Comparison of ENCODE assay signal across 10 cellular contexts in the genomic region with DNA sequence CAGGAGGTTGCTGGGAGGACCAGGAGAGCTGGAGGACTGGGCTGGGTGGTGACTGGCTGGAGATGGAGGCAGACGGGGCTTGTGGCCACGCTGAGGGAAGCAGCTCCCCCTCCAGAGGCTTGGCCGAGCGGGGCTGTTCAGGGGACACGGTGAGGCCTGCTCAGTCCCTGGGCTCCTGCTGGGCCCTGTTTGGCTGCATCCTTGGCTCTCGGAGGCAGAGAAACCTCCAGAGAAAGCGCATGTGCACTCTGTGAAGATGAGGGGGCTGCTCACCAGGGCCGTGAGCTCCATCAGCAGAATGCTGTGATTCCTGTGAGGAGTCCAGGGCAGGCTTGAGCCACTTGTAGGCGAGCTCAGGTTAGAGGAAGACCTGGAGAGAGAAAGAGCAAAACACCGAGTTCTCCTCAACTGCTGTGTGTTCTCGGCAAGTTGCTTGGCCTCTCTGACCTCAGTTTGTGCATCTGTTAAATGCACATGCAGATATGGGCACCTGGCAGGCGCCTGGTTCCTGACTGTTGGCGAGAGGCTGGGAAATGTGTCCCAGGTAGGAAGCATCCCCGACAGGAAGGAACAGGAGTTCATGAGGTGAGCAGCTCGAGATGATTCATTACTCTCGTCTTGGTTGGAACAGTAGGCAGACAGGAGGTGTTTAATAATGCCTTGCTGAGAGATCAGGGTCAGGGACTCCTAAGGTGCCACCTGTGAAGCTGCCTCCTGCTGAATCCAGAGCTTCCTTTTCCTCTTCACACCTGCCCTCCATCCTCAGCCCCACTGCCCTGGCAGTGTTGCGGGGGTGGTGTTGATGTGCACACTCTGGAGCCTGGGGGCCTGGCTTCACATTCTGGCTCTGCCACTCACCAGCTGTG. TPM values are rescaled to one million over a fixed set of nuclear protein-coding genes. Genes with fewer than 3 reads are reported as not detected.
DNase-seq lines count a peak whose midpoint lies in the region; ATAC-seq and TF ChIP-seq lines count a peak whose summit lies in the region.
"Had no signal": no experiment of that assay in that cellular context is flagged by ENCODE, and none has a peak within 500 bp of the region (broad histone marks: within the 10 kb centered on the region; RNA-seq: fewer than 3 reads in every experiment).

No MANE protein-coding gene starts in this region.

- no peaks in the 10 kb centered on the region for H3K27me3 ChIP-seq in CD8-positive, alpha-beta T cell (ENCODE audit: insufficient read depth, low read length)
- H3K27me3 ChIP-seq in PC-3 (ENCODE audit: low read length) (no peaks in the 10 kb centered on the region), breast epithelium (no peaks in the 10 kb centered on the region), neural progenitor cell (no peaks in the 10 kb centered on the region)
- H3K27me3 ChIP-seq: heart left ventricle had no signal

- H4K20me1 ChIP-seq in PC-3 (ENCODE audit: low read length) (no peaks in the 10 kb centered on the region), neural progenitor cell (ENCODE audit: low read depth) (no peaks in the 10 kb centered on the region)

- H3F3A ChIP-seq in PC-3 (ENCODE audit: low read length, unreplicated experiment) (no peaks in the 10 kb centered on the region), neural progenitor cell (ENCODE audit: low read depth) (no peaks in the 10 kb centered on the region)

- H2AFZ ChIP-seq in PC-3 (ENCODE audit: low read length) (no peak overlapping the region), neural progenitor cell (replicated peaks) (no peak overlapping the region)

- no peaks in the 10 kb centered on the region for H3K9me3 Mint-ChIP-seq in CD8-positive, alpha-beta T cell
- H3K9me3 Mint-ChIP-seq in neural progenitor cell, result no peaks in the 10 kb centered on the region

- no peak for ATAC-seq in CD8-positive, alpha-beta T cell
- ATAC-seq in PC-3 (no peak), HG02571 (IDR thresholded peaks at IDR 0.05; ENCODE audit: unreplicated experiment) (no peak)
- ATAC-seq: heart left ventricle had no signal

- H3K9ac ChIP-seq in PC-3 (ENCODE audit: low read length) (no peak overlapping the region), neural progenitor cell (no peak overlapping the region)

- H3K79me2 ChIP-seq in PC-3 (ENCODE audit: low read length) (no peaks in the 10 kb centered on the region), neural progenitor cell (ENCODE audit: low read depth) (no peaks in the 10 kb centered on the region)

- no peaks in the 10 kb centered on the region for H3K27me3 Mint-ChIP-seq in CD8-positive, alpha-beta T cell (ENCODE audit: low read depth)
- peaks cover 7% of the 10 kb centered on the region for H3K27me3 Mint-ChIP-seq in neural progenitor cell (ENCODE audit: insufficient read depth, low read depth)

- POLR2A ChIA-PET in CD8-positive, alpha-beta T cell (lab: Charles Lee), result interaction anchor here (1.0 to 3.1 kb wide), 14 partner anchors 8 to 68 kb away, joined by 3 to 18 read pairs (median 6); a partner anchor contains a TSS
- POLR2A ChIA-PET in PC-3 (lab: Charles Lee; ENCODE audit: unreplicated experiment), result no interaction called here

- peaks cover 85% of the 10 kb centered on the region for H3K4me1 Mint-ChIP-seq in CD8-positive, alpha-beta T cell (ENCODE audit: low read depth)
- peaks cover 23% of the 10 kb centered on the region for H3K4me1 Mint-ChIP-seq in neural progenitor cell

- CTCF ChIA-PET in CD8-positive, alpha-beta T cell (lab: Charles Lee), result interaction anchor here (1.1 to 14.6 kb wide), 10 partner anchors 10 to 124 kb away, joined by 3 to 185 read pairs (median 8); a partner anchor contains a TSS
- CTCF ChIA-PET in PC-3 (lab: Charles Lee), result no interaction called here

- H3K4me3 Mint-ChIP-seq in CD8-positive, alpha-beta T cell, result peak overlapping the region; percentile 96
- H3K4me3 Mint-ChIP-seq in neural progenitor cell, result no peak overlapping the region

- peak overlapping the region; percentile 88 for H3K27ac ChIP-seq in CD8-positive, alpha-beta T cell (ENCODE audit: low read depth, low read length)
- H3K27ac ChIP-seq in PC-3 (ENCODE audit: low read length) (no peak overlapping the region), breast epithelium (no peak overlapping the region), neural progenitor cell (no peak overlapping the region)

- TF ChIP-seq CTCF in CD8-positive, alpha-beta T cell (IDR thresholded peaks at IDR 0.05), result no peak
- no peak for TF ChIP-seq CTCF in PC-3 (conservative IDR thresholded peaks at IDR 0.05; ENCODE audit: low read depth, low read length)
- no peak for TF ChIP-seq CTCF in breast epithelium (IDR thresholded peaks at IDR 0.05)
- no peak for TF ChIP-seq CTCF in neural progenitor cell (IDR thresholded peaks at IDR 0.05)

- H3K9me3 ChIP-seq in CD8-positive, alpha-beta T cell (ENCODE audit: low read length), result no peaks in the 10 kb centered on the region
- H3K9me3 ChIP-seq in PC-3 (ENCODE audit: low read length) (no peaks in the 10 kb centered on the region), breast epithelium (no peaks in the 10 kb centered on the region), neural progenitor cell (ENCODE audit: low read depth) (no peaks in the 10 kb centered on the region)
- H3K9me3 ChIP-seq: heart left ventricle had no signal

- no TSS peak for BruUV-seq in PC-3 (replicated peaks; lab: Mats Ljungman, UMichigan)

- peak in 1 of 7 experiments; percentile 28 for DNase-seq in CD8-positive, alpha-beta T cell
- DNase-seq in PC-3 (peak; percentile 15), breast epithelium (ENCODE audit: low spot score in 2 of 2) (no peak), neural progenitor cell (ENCODE audit: low spot score) (no peak), dedifferentiated amniotic fluid mesenchymal stem cell (ENCODE audit: extremely low spot score) (no peak), DMS153 treated with DMSO at 0.1 percent for 48 hours (lab: John Stamatoyannopoulos, UW; ENCODE audit: unreplicated experiment) (no peak), DMS 273 (lab: John Stamatoyannopoulos, UW; ENCODE audit: unreplicated experiment) (no peak)
- DNase-seq: NCI-H187 treated with DMSO at 0.1 percent for 48 hours had no signal

- intact Hi-C loops in CD8-positive, alpha-beta T cell (cut with DNase I, micrococcal nuclease), result loop anchor here (5.0 to 10.0 kb wide), 4 partner anchors 67 to 1440 kb away; a partner anchor contains a TSS
- intact Hi-C loops in PC-3 (cut with micrococcal nuclease) (no loop called here), breast epithelium (cut with DNase I; ENCODE audit: low total_unique reads) (loop anchor here (2.0 kb wide), 1 partner anchor 28 kb away; no protein-coding TSS in a partner anchor)

- no peaks in the 10 kb centered on the region for H3K9me2 ChIP-seq in PC-3 (replicated peaks; ENCODE audit: low read length)

- no peak for TF ChIP-seq POLR2A in breast epithelium (IDR thresholded peaks at IDR 0.05)

- H3K36me3 Mint-ChIP-seq in CD8-positive, alpha-beta T cell, result peaks cover 48% of the 10 kb centered on the region
- H3K36me3 Mint-ChIP-seq in neural progenitor cell, result peaks cover 1% of the 10 kb centered on the region

- peak overlapping the region; percentile 97 for H3K27ac Mint-ChIP-seq in CD8-positive, alpha-beta T cell
- H3K27ac Mint-ChIP-seq in neural progenitor cell, result peak overlapping the region; percentile 21

- H3K4me3 ChIP-seq in CD8-positive, alpha-beta T cell (ENCODE audit: low read depth, low read length), result peak overlapping the region; percentile 91
- H3K4me3 ChIP-seq in PC-3 (ENCODE audit: low read length), result no peak overlapping the region
- H3K4me3 ChIP-seq in breast epithelium, result peak overlapping the region in 2 of 3 donors; percentile 13 to 28
- H3K4me3 ChIP-seq in neural progenitor cell, result no peak overlapping the region

- peaks cover 85% of the 10 kb centered on the region for H3K4me1 ChIP-seq in CD8-positive, alpha-beta T cell (ENCODE audit: insufficient read depth, low read length)
- H3K4me1 ChIP-seq in PC-3 (ENCODE audit: insufficient read depth, low read length), result no peaks in the 10 kb centered on the region
- no peaks in the 10 kb centered on the region for H3K4me1 ChIP-seq in breast epithelium
- H3K4me1 ChIP-seq in neural progenitor cell, result no peaks in the 10 kb centered on the region

- no peaks in the 10 kb centered on the region for H3K36me3 ChIP-seq in CD8-positive, alpha-beta T cell (ENCODE audit: insufficient read depth, low read length)
- H3K36me3 ChIP-seq in PC-3 (ENCODE audit: low read depth, low read length) (no peaks in the 10 kb centered on the region), breast epithelium (no peaks in the 10 kb centered on the region), neural progenitor cell (no peaks in the 10 kb centered on the region)
- H3K36me3 ChIP-seq: heart left ventricle had no signal

- H3K4me2 ChIP-seq in PC-3 (ENCODE audit: low read length) (no peak overlapping the region), neural progenitor cell (no peak overlapping the region)

RNA-seq across cellular contexts. Expression of a gene that starts 0.9 kb away (rescaled TPM):
- total RNA-seq in CD8-positive, alpha-beta T cell, result 100 to 1,000 TPM; 487 to 512 TPM
- total RNA-seq in PC-3 (2014; rRNA removed) (not detected in 2 replicates), breast epithelium (1 to 10 TPM; 4.0 to 7.3 (median 4.9) TPM), neural progenitor cell (ENCODE audit: low replicate concordance) (0.37 TPM in 1 of 2 replicates, not detected in the other)

RNA-seq across cellular contexts. Expression of a gene that starts 44.8 kb away (rescaled TPM):
- total RNA-seq in CD8-positive, alpha-beta T cell, result 1 to 10 TPM; 7.1 to 7.8 TPM
- 3.0 and 3.3 TPM in 2 replicates for total RNA-seq in PC-3 (2014; rRNA removed)
- total RNA-seq in breast epithelium, result 10 to 100 TPM; 11.2 to 49.5 (median 27.9) TPM
- total RNA-seq in neural progenitor cell (ENCODE audit: low replicate concordance), result 3.3 and 6.2 TPM in 2 replicates

RNA-seq across cellular contexts. Expression of a gene that starts 50.5 kb away (rescaled TPM):
- 10 to 100 TPM; 81.9 to 82.1 TPM for total RNA-seq in CD8-positive, alpha-beta T cell
- total RNA-seq in PC-3 (2014; rRNA removed) (27.0 and 31.1 TPM in 2 replicates), breast epithelium (10 to 100 TPM; 59.6 to 74.6 (median 61.9) TPM), neural progenitor cell (ENCODE audit: low replicate concordance) (42.9 and 73.2 TPM in 2 replicates)

Comparison
In these comparisons a context has a peak if more than half of its experiments do, and no peak if none do; other contexts are left out.
1. H3K4me3 ChIP-seq: peak in CD8-positive, alpha-beta T cell (single experiment) and breast epithelium (2 of 3); none in PC-3 (single experiment) and neural progenitor cell (single experiment).
2. RNA of a gene that starts 0.9 kb away (total RNA-seq): 487 to 512 TPM in CD8-positive, alpha-beta T cell; 4.0 to 7.3 TPM in breast epithelium, not detected in PC-3 and 0.37 TPM in neural progenitor cell; every median in the first group is over 10 times any median in the second.